8 cellular contexts compared by ENCODE assay signal in the genomic region with DNA sequence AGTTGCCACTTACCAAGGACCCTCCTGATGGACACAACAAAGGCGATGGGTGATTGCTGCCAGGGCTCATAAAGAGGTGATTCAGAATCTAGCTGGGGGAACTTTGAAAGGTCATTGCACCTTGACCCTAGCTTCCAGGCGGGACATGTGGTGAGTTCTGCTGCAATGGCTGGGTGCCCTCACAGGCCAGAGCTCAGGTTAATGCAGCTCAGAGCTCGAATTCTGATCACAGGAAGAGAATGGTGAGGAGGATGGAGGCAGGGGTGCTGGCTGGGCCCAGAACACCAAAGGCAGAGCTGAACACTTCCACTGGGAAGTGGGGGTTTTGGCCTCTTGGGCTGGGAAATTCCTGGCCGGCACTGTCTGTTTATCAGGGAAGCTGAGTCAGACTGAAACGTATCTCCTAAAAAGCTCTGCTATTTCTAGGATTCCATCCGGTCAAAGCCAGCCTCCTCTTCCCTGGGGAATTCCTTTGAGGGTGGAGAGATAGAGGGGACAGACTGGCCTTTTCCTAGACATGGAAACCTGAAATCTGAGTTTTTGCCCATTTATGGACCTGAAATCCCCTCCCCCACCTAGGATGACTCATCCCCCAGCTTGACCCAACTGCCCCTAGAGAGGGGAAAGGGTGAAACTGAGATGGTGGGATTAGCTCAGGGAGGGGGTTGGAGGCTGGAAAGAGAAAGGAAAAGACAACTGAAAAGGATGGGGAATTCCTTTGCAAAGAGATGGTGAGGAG. TPM values are rescaled to one million over a fixed set of nuclear protein-coding genes. Genes with fewer than 3 reads are reported as not detected.
A peak's percentile ranks its signal among the peaks of the same experiment; 100 is the strongest.
DNase-seq lines count a peak whose midpoint lies in the region; ATAC-seq, FAIRE-seq and TF ChIP-seq lines count a peak whose summit lies in the region.

No MANE protein-coding gene starts in this region.

- H3K4me1 ChIP-seq in osteoblast (ENCODE audit: insufficient read depth, low read length), result peaks cover 39% of the 10 kb centered on the region

- FAIRE-seq in RCC 7860 (lab: Jason Lieb, UNC), result peak; percentile 85

- DNase-seq in Caki2 (ENCODE audit: low read depth) (peak; percentile 91), RCC 7860 (ENCODE audit: low spot score) (peak; percentile 98), fibroblast of villous mesenchyme (ENCODE audit: low read depth) (peak; percentile 96), osteoblast (ENCODE audit: insufficient read length, low spot score, missing footprints) (peak; percentile 91), CD1c-positive myeloid dendritic cell (ENCODE audit: extremely low spot score) (no peak), cortex of kidney (lab: John Stamatoyannopoulos, UW) (no peak), NCI-H146 (lab: John Stamatoyannopoulos, UW) (no peak)

- H3K27ac ChIP-seq in osteoblast (ENCODE audit: low read depth, low read length), result peak overlapping the region; percentile 94

- TF ChIP-seq CTCF in fibroblast of villous mesenchyme (IDR thresholded peaks at IDR 0.05; ENCODE audit: insufficient read depth, low read depth, low read length) (no peak), osteoblast (IDR thresholded peaks at IDR 0.05; ENCODE audit: extremely low read depth, low read depth, low read length) (no peak)

- H3K4me3 ChIP-seq in fibroblast of villous mesenchyme (ENCODE audit: low read depth, low read length) (no peak overlapping the region), osteoblast (ENCODE audit: insufficient read depth, low read length) (peak overlapping the region; percentile 29)

- no peaks in the 10 kb centered on the region for H3K79me2 ChIP-seq in osteoblast (ENCODE audit: insufficient read depth, low read length)

- no peak for ATAC-seq in HG02885 (IDR thresholded peaks at IDR 0.05; ENCODE audit: poor library complexity, unreplicated experiment)

- H4K20me1 ChIP-seq in osteoblast (ENCODE audit: insufficient read depth, low read length), result no peaks in the 10 kb centered on the region

- H3K27me3 ChIP-seq in osteoblast (ENCODE audit: insufficient read depth, low read length), result no peaks in the 10 kb centered on the region

- in situ Hi-C loops in Caki2 (cut with HindIII; ENCODE audit: low pct_unique_long_range_greater_than_20kb, low sequenced_read_pairs), result no loop called here

- H2AFZ ChIP-seq in osteoblast (ENCODE audit: low read length), result peak overlapping the region; percentile 66

- H3K9me3 ChIP-seq in osteoblast (ENCODE audit: low read depth, low read length), result no peaks in the 10 kb centered on the region

- no peaks in the 10 kb centered on the region for H3K36me3 ChIP-seq in osteoblast (ENCODE audit: insufficient read depth, low read length)

- peak overlapping the region; percentile 73 for H3K4me2 ChIP-seq in osteoblast (ENCODE audit: insufficient read depth, low read length)

RNA-seq across cellular contexts. Expression of gene NUAK2, which starts 27.2 kb away (rescaled TPM):
- total RNA-seq in Caki2 (2014; rRNA removed; shearing (Covaris generic); ENCODE audit: low replicate concordance), result 8.3 and 11.9 TPM in 2 replicates
- 7.1 and 12.1 TPM in 2 replicates for total RNA-seq in fibroblast of villous mesenchyme
- total RNA-seq in osteoblast, result 2.7 and 3.6 TPM in 2 replicates

Comparison
In these comparisons a context has a peak if more than half of its experiments do, and no peak if none do; other contexts are left out.
1. DNase-seq: peak in Caki2 (single experiment), RCC 7860 (single experiment), fibroblast of villous mesenchyme (single experiment) and osteoblast (single experiment); none in CD1c-positive myeloid dendritic cell (single experiment), cortex of kidney (single experiment) and NCI-H146 (single experiment).